Comparison of ENCODE assay signal across 11 cellular contexts in the genomic region with DNA sequence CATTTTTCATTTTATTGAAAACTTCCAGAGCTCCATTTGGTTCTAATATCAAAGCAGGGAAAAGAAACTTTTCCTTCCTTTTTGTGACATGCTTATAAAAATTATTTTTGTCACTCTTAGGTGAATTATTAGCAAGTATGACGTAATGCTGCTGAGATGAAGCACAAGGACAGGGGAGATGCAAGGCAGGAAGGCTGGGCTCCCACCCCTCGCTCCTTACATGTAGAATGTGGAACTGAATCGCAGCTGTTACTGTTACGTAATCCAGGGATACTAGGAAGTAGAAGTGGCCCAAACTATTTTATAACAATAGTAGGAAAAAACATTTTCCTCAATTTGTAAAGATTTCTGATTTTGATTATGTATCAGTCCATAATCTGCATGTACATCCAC. TPM values are rescaled to one million over a fixed set of nuclear protein-coding genes. Genes with fewer than 3 reads are reported as not detected.
DNase-seq lines count a peak whose midpoint lies in the region; ATAC-seq and TF ChIP-seq lines count a peak whose summit lies in the region.
"Had no signal": no experiment of that assay in that cellular context is flagged by ENCODE, and none has a peak within 500 bp of the region (broad histone marks: within the 10 kb centered on the region; RNA-seq: fewer than 3 reads in every experiment).

No MANE protein-coding gene starts in this region.

- no peak for TF ChIP-seq CTCF in BE2C (IDR thresholded peaks at IDR 0.05; ENCODE audit: low read depth, low read length)
- TF ChIP-seq CTCF in nephron (IDR thresholded peaks at IDR 0.05; ENCODE audit: unreplicated experiment in 3 of 3), result no peak
- no peak for TF ChIP-seq CTCF in H9 (conservative IDR thresholded peaks at IDR 0.05)

- H2BK12ac ChIP-seq in H9 (ENCODE audit: insufficient read length, low read depth, low read length), result no peak overlapping the region

- H3K27ac Mint-ChIP-seq in nephron, result peak overlapping the region in 2 of 3 experiments; percentile 15 to 86
- H3K27ac Mint-ChIP-seq in H9, result peak overlapping the region in 1 of 3 experiments; percentile 71; a peak in 2 of 7 replicates
- H3K27ac Mint-ChIP-seq: activated CD4-positive, alpha-beta T cell treated with anti-CD3 and anti-CD28 coated beads, Interleukin-2, amount 10 ng/mL, durations not matched to agents 7 days and 5 days had no signal

- peaks cover 10% of the 10 kb centered on the region for H3K27me3 Mint-ChIP-seq in nephron (ENCODE audit: low read depth)
- peaks cover 3% of the 10 kb centered on the region for H3K27me3 Mint-ChIP-seq in H9 (ENCODE audit: low read depth)

- H2BK120ac ChIP-seq in H9 (ENCODE audit: low read depth, low read length, poor library complexity, severe bottlenecking), result no peak overlapping the region

- H3K4ac ChIP-seq in H9 (ENCODE audit: low read depth, low read length), result no peak overlapping the region

- H3K4me1 ChIP-seq in BE2C, result peaks cover 4% of the 10 kb centered on the region
- H3K4me1 ChIP-seq in H9 (ENCODE audit: insufficient read depth, low read length), result no peaks in the 10 kb centered on the region

- H3K56ac ChIP-seq in H9 (ENCODE audit: insufficient read length, low read depth, low read length), result no peak overlapping the region

- no peak overlapping the region for H2AFZ ChIP-seq in H9 (ENCODE audit: low read length)

- no peak overlapping the region for H3T11ph ChIP-seq in H9 (ENCODE audit: low read length)

- no peaks in the 10 kb centered on the region for H4K20me1 ChIP-seq in H9 (ENCODE audit: control insufficient read depth, insufficient read depth, insufficient read length)

- no peak for TF ChIP-seq POLR2A in erythroblast (IDR thresholded peaks at IDR 0.05; ENCODE audit: low read length)

- H3K4me3 ChIP-seq in BE2C (ENCODE audit: low read depth, low read length), result peak overlapping the region; percentile 11; the same call in 1 of the 2 replicates

- no peak overlapping the region for H3K18ac ChIP-seq in H9 (ENCODE audit: insufficient read length, low read depth, low read length)

- no peaks in the 10 kb centered on the region for H3K79me2 ChIP-seq in H9 (ENCODE audit: insufficient read depth, low read length)

- H2BK15ac ChIP-seq in H9 (ENCODE audit: low read depth, low read length), result no peak overlapping the region

- H3K27me3 ChIP-seq in BE2C, result no peaks in the 10 kb centered on the region
- no peaks in the 10 kb centered on the region for H3K27me3 ChIP-seq in H9 (ENCODE audit: insufficient read depth, low read length)

- no peaks in the 10 kb centered on the region for H3K36me3 ChIP-seq in BE2C

- no peak overlapping the region for H3K23ac ChIP-seq in H9 (ENCODE audit: insufficient read length, low read depth, low read length)

- H3K9me3 Mint-ChIP-seq in nephron (peaks cover 9% of the 10 kb centered on the region), H9 (peaks cover 2 to 11% of the 10 kb centered on the region in 2 experiments; a peak in 3 of 5 replicates)

- WGBS in H9 (ENCODE audit: extremely low coverage, insufficient read length, low lambda C conversion rate), result no CpG with 5 or more reads among the region's 4 CpGs

- no peak for ATAC-seq in GM19452 (IDR thresholded peaks at IDR 0.05; ENCODE audit: unreplicated experiment)

- H3K36me3 Mint-ChIP-seq in nephron (ENCODE audit: low read depth), result peaks cover 1% of the 10 kb centered on the region
- peaks cover 0 to 4% (median 0%) of the 10 kb centered on the region in 3 experiments; a peak in 2 of 7 replicates for H3K36me3 Mint-ChIP-seq in H9 (ENCODE audit: insufficient read depth in 1 of 3, low read depth in 3 of 3)

- no peak overlapping the region for H3K14ac ChIP-seq in H9 (ENCODE audit: insufficient read depth, low read length)

- H2BK20ac ChIP-seq in H9 (ENCODE audit: low read depth, low read length, poor library complexity, severe bottlenecking), result no peak overlapping the region

- no peak overlapping the region for H4K91ac ChIP-seq in H9 (ENCODE audit: insufficient read length, low read depth, low read length)

- no peak overlapping the region for H4K8ac ChIP-seq in H9 (replicated peaks; ENCODE audit: insufficient read length, low read depth, low read length)

- no peaks in the 10 kb centered on the region for H3K79me1 ChIP-seq in H9 (ENCODE audit: insufficient read depth, low read depth, low read length, poor library complexity, severe bottlenecking)

- H3K27ac ChIP-seq in H9 (ENCODE audit: insufficient read length, low read depth, low read length), result no peak overlapping the region

- no peak overlapping the region for H3K4me3 Mint-ChIP-seq in nephron
- H3K4me3 Mint-ChIP-seq in H9, result no peak overlapping the region
- H3K4me3 Mint-ChIP-seq: activated CD4-positive, alpha-beta T cell treated with anti-CD3 and anti-CD28 coated beads, Interleukin-2, amount 10 ng/mL, durations not matched to agents 7 days and 5 days; CD8-positive, alpha-beta memory T cell had no signal

- DNase-seq in BE2C, result no peak
- peak; percentile 81 for DNase-seq in LHCN-M2 (ENCODE audit: low read depth)
- peak; percentile 34 for DNase-seq in fibroblast of peridontal ligament (ENCODE audit: extremely low read depth)
- DNase-seq in erythroblast (lab: John Stamatoyannopoulos, UW), result no peak
- DNase-seq in T-helper 1 cell, result no peak
- DNase-seq in H9, result no peak
- DNase-seq: activated CD4-positive, alpha-beta T cell treated with anti-CD3 and anti-CD28 coated beads, Interleukin-2, amount 10 ng/mL, durations not matched to agents 7 days and 5 days; CD8-positive, alpha-beta memory T cell had no signal

- H2BK5ac ChIP-seq in H9 (ENCODE audit: insufficient read length, low read length), result no peak overlapping the region

- no peak overlapping the region for H3K4me2 ChIP-seq in H9 (ENCODE audit: insufficient read depth, insufficient read length, low read length)

- no peaks in the 10 kb centered on the region for H3K23me2 ChIP-seq in H9 (ENCODE audit: insufficient read length, low read depth, low read length, poor library complexity, severe bottlenecking)

- H4K5ac ChIP-seq in H9 (ENCODE audit: insufficient read length, low read depth, low read length), result no peak overlapping the region

- no peak overlapping the region for H3K9ac ChIP-seq in H9 (ENCODE audit: extremely low read depth, insufficient read length, low read length)

- H3K4me1 Mint-ChIP-seq in nephron (peaks cover 20% of the 10 kb centered on the region), H9 (peaks cover 21 to 33% of the 10 kb centered on the region in 2 experiments)

- H2AK5ac ChIP-seq in H9 (ENCODE audit: insufficient read length, low read length), result no peak overlapping the region

- H3K9me3 ChIP-seq in BE2C (no peaks in the 10 kb centered on the region), H9 (ENCODE audit: control insufficient read depth, low read depth, low read length) (no peaks in the 10 kb centered on the region)

RNA-seq across cellular contexts. Expression of gene GTPBP4, which starts 17.1 kb away (rescaled TPM):
- 153 TPM for polyA plus RNA-seq in BE2C (2012; ENCODE audit: insufficient read depth, insufficient read length, low read depth)
- total RNA-seq in LHCN-M2 (2014; rRNA removed), result 50.1 and 57.2 TPM in 2 replicates
- polyA plus RNA-seq in LHCN-M2 (2012), result 37.0 TPM
- 131 and 134 TPM in 2 replicates for total RNA-seq in H9 (2021)

RNA-seq across cellular contexts. Expression of gene LARP4B, which starts 39.6 kb away (rescaled TPM):
- 47.5 TPM for polyA plus RNA-seq in BE2C (2012; ENCODE audit: insufficient read depth, insufficient read length, low read depth)
- 30.5 and 32.6 TPM in 2 replicates for total RNA-seq in LHCN-M2 (2014; rRNA removed)
- 21.2 TPM for polyA plus RNA-seq in LHCN-M2 (2012)
- 88.9 and 92.8 TPM in 2 replicates for total RNA-seq in H9 (2021)

RNA-seq across cellular contexts. Expression of gene IDI2, which starts 54.5 kb away (rescaled TPM):
- not detected for polyA plus RNA-seq in BE2C (2012; ENCODE audit: insufficient read depth, insufficient read length, low read depth)
- total RNA-seq in LHCN-M2 (2014; rRNA removed) (not detected in 2 replicates), H9 (2021) (not detected in 2 replicates)
- polyA plus RNA-seq in LHCN-M2 (2012), result not detected
- total RNA-seq: activated CD4-positive, alpha-beta T cell treated with anti-CD3 and anti-CD28 coated beads, Interleukin-2, amount 10 ng/mL, durations not matched to agents 7 days and 5 days; CD8-positive, alpha-beta memory T cell; HT1080 had no signal
- polyA plus RNA-seq: CD8-positive, alpha-beta memory T cell had no signal

Comparison
In these comparisons a context has a peak if more than half of its experiments do, and no peak if none do; other contexts are left out.
1. DNase-seq: peak in LHCN-M2 (single experiment) and fibroblast of peridontal ligament (single experiment); none in BE2C (single experiment), erythroblast (0 of 2), T-helper 1 cell (0 of 5) and H9 (single experiment).